21 cellular contexts compared by ENCODE assay signal in genomic region chr3:185718736-185719456, GRCh38.
DNase-seq lines count a peak whose midpoint lies in the region; ATAC-seq, FAIRE-seq and TF ChIP-seq lines count a peak whose summit lies in the region.
"Had no signal": no experiment of that assay in that cellular context is flagged by ENCODE, and none has a peak within 500 bp of the region (broad histone marks: within the 10 kb centered on the region; RNA-seq: fewer than 3 reads in every experiment).

No MANE protein-coding gene starts in this region.

- peak overlapping the region; percentile 87 for H3K27ac Mint-ChIP-seq in WTC11
- peak overlapping the region; percentile 60 for H3K27ac Mint-ChIP-seq in glutamatergic neuron (ENCODE audit: unreplicated experiment)
- H3K27ac Mint-ChIP-seq: CD4-positive, CD25-positive, alpha-beta regulatory T cell had no signal

- H3K4me2 ChIP-seq in neuronal stem cell (ENCODE audit: insufficient read depth, low read length, poor library complexity, severe bottlenecking) = no peak overlapping the region

- DNase-seq in AG04450 (ENCODE audit: low read depth, low spot score) (no peak), WTC11 (ENCODE audit: low spot score) (no peak), glutamatergic neuron (no peak), neuronal stem cell (ENCODE audit: low spot score) (no peak), GM12891 (ENCODE audit: insufficient read length, low spot score) (no peak), NCI-H82 treated with DMSO at 0.1 percent for 48 hours (lab: John Stamatoyannopoulos, UW; ENCODE audit: unreplicated experiment) (no peak), NCI-H82 (lab: John Stamatoyannopoulos, UW) (no peak)
- DNase-seq: 8988T; CD4-positive, CD25-positive, alpha-beta regulatory T cell; DND-41; GDM1; GM23248; KG1; NCI-H1105; NCI-H1694 treated with DMSO at 0.1 percent for 48 hours; NCI-H446 treated with DMSO at 0.1 percent for 48 hours; NCI-H774; Peyer's patch; SHP77 treated with DMSO at 0.1 percent for 48 hours had no signal

- H3K4me3 Mint-ChIP-seq in WTC11 = no peak overlapping the region
- H3K4me3 Mint-ChIP-seq in glutamatergic neuron (ENCODE audit: unreplicated experiment) = no peak overlapping the region
- H3K4me3 Mint-ChIP-seq: CD4-positive, CD25-positive, alpha-beta regulatory T cell had no signal

- ATAC-seq in WTC11 (no peak), GM21447 (IDR thresholded peaks at IDR 0.05; ENCODE audit: unreplicated experiment) (no peak)

- POLR2A ChIA-PET in AG04450 (lab: Yijun Ruan, JAX) = interaction anchor here (1.3 kb wide), 1 partner anchor 80 kb away, joined by 3 read pairs; no protein-coding TSS in a partner anchor
- POLR2A ChIA-PET in WTC11 (lab: Charles Lee) = no interaction called here

- H3K4me1 ChIP-seq in neuronal stem cell (ENCODE audit: control insufficient read depth in 2 of 2, insufficient read depth in 1 of 2, low read depth in 1 of 2, low read length in 2 of 2) = peaks cover 21 to 26% of the 10 kb centered on the region in 2 donors

- H3K4me3 ChIP-seq in AG04450 (ENCODE audit: low read depth, low read length) (no peak overlapping the region), neuronal stem cell (ENCODE audit: low read length in 2 of 2) (no peak overlapping the region)
- H3K4me3 ChIP-seq: GM23248, Peyer's patch had no signal

- peaks cover 3 to 7% of the 10 kb centered on the region in 2 donors for H3K36me3 ChIP-seq in neuronal stem cell (replicated peaks in 1 of 2; ENCODE audit: control insufficient read depth in 2 of 2, insufficient read depth in 2 of 2, low read length in 2 of 2)
- H3K36me3 ChIP-seq: Peyer's patch had no signal

- H3K4ac ChIP-seq in neuronal stem cell (ENCODE audit: low read length) = no peak overlapping the region

- H3K9me3 ChIP-seq in AG04450 (ENCODE audit: control insufficient read depth, insufficient read depth, low read length) (0 out of 2 replicates have a peak, but pooled peaks cover 3% of the 10 kb centered on the region), neuronal stem cell (replicated peaks in 1 of 2; ENCODE audit: control insufficient read depth in 2 of 2, insufficient read depth in 1 of 2, low read depth in 1 of 2, low read length in 2 of 2) (no peaks in the 10 kb centered on the region)
- H3K9me3 ChIP-seq: Peyer's patch had no signal

- TF ChIP-seq POLR2A in GM12891 (IDR thresholded peaks at IDR 0.05; ENCODE audit: low read depth, low read length) = no peak

- CTCF ChIA-PET in AG04450 (lab: Charles Lee) = interaction anchor here (0.6 to 1.6 kb wide), 3 partner anchors 8 to 41 kb away, joined by 3 to 5 read pairs (median 3); no protein-coding TSS in a partner anchor
- CTCF ChIA-PET in WTC11 (lab: Charles Lee) = interaction anchor here (1.4 to 2.9 kb wide), 7 partner anchors 10 to 225 kb away, joined by 3 to 13 read pairs (median 6); no protein-coding TSS in a partner anchor

- no peak overlapping the region for H3K9ac ChIP-seq in neuronal stem cell (ENCODE audit: low read depth, low read length, poor library complexity)

- H3K27me3 ChIP-seq in AG04450 (ENCODE audit: control insufficient read depth, insufficient read depth, low read length) = no peaks in the 10 kb centered on the region
- H3K27me3 ChIP-seq in neuronal stem cell (ENCODE audit: control insufficient read depth in 3 of 3, insufficient read depth in 3 of 3, low read depth in 1 of 3, low read length in 3 of 3) = no peaks in the 10 kb centered on the region
- H3K27me3 ChIP-seq: Peyer's patch had no signal

- H3K18ac ChIP-seq in neuronal stem cell (ENCODE audit: low read length) = no peak overlapping the region

- H3K4me1 Mint-ChIP-seq in WTC11 = peaks cover 83% of the 10 kb centered on the region
- H3K4me1 Mint-ChIP-seq in glutamatergic neuron (ENCODE audit: low read depth, unreplicated experiment) = peaks cover 58% of the 10 kb centered on the region
- H3K4me1 Mint-ChIP-seq: CD4-positive, CD25-positive, alpha-beta regulatory T cell had no signal

- H3K27me3 Mint-ChIP-seq in WTC11 (ENCODE audit: low read depth) (no peaks in the 10 kb centered on the region), glutamatergic neuron (ENCODE audit: unreplicated experiment) (no peaks in the 10 kb centered on the region)
- H3K27me3 Mint-ChIP-seq: CD4-positive, CD25-positive, alpha-beta regulatory T cell had no signal

- H4K91ac ChIP-seq in neuronal stem cell (ENCODE audit: low read depth, low read length, poor library complexity) = peak overlapping the region; percentile 49

- H3K27ac ChIP-seq in AG04450 (ENCODE audit: low read depth, low read length) (peak overlapping the region; percentile 3), neuronal stem cell (replicated peaks; ENCODE audit: low read length) (peak overlapping the region; percentile 8)
- H3K27ac ChIP-seq: Peyer's patch had no signal

- H2AFZ ChIP-seq in neuronal stem cell (ENCODE audit: low read length) = no peak overlapping the region
- H2AFZ ChIP-seq: GM23248 had no signal

- FAIRE-seq in GM12891 (lab: Jason Lieb, UNC) = no peak
- FAIRE-seq: GM19239 had no signal

- no peak overlapping the region for H2BK15ac ChIP-seq in neuronal stem cell (ENCODE audit: low read length)

- no CpG with 5 or more reads among the region's 5 CpGs for WGBS in neuronal stem cell (ENCODE audit: extremely low coverage in 2 of 2, insufficient read length in 2 of 2, insufficient replicate concordance in 1 of 2), 2 donors

- no peak overlapping the region for H2BK120ac ChIP-seq in neuronal stem cell (ENCODE audit: low read depth, low read length)

- no peak overlapping the region for H4K8ac ChIP-seq in neuronal stem cell (ENCODE audit: low read depth, low read length)

- TF ChIP-seq CTCF in AG04450 (IDR thresholded peaks at IDR 0.05; ENCODE audit: low read depth, low read length) (no peak), WTC11 (IDR thresholded peaks at IDR 0.05) (no peak), glutamatergic neuron (IDR thresholded peaks at IDR 0.05; ENCODE audit: partially characterized antibody, unreplicated experiment) (no peak)

- H2BK5ac ChIP-seq in neuronal stem cell (ENCODE audit: low read length) = no peak overlapping the region

- no peak overlapping the region for H2BK12ac ChIP-seq in neuronal stem cell (ENCODE audit: low read length)

- H3K36me3 Mint-ChIP-seq in WTC11 (no peaks in the 10 kb centered on the region), glutamatergic neuron (ENCODE audit: unreplicated experiment) (peaks cover 5% of the 10 kb centered on the region)
- H3K36me3 Mint-ChIP-seq: CD4-positive, CD25-positive, alpha-beta regulatory T cell had no signal

- peaks cover 21% of the 10 kb centered on the region for H3K79me1 ChIP-seq in neuronal stem cell (ENCODE audit: low read depth, low read length)

- H3K14ac ChIP-seq in neuronal stem cell (ENCODE audit: low read length) = no peak overlapping the region

- no peak overlapping the region for H3K23ac ChIP-seq in neuronal stem cell (ENCODE audit: low read depth, low read length, poor library complexity)

- H3K9me3 Mint-ChIP-seq in WTC11 (peaks cover 5% of the 10 kb centered on the region; the same call in 1 of the 2 replicates), glutamatergic neuron (ENCODE audit: unreplicated experiment) (peaks cover 9% of the 10 kb centered on the region)

- no peak overlapping the region for H2AK5ac ChIP-seq in neuronal stem cell (ENCODE audit: low read depth, low read length)

TF ChIP-seq in WTC11, 78 proteins besides CTCF, POLR2A, EP300 and RAD21 (continues in another document):
- TF ChIP-seq CREM (CRISPR knock-in tag; IDR thresholded peaks at IDR 0.05) (no peak), E2F4 (CRISPR knock-in tag; IDR thresholded peaks at IDR 0.05; ENCODE audit: borderline replicate concordance, low read depth) (no peak)

TF ChIP-seq in GM12891, 5 proteins besides CTCF, POLR2A, EP300 and RAD21:
- no peak for TF ChIP-seq SPI1 (IDR thresholded peaks at IDR 0.05; ENCODE audit: low read depth, low read length)
- TF ChIP-seq TAF1 (IDR thresholded peaks at IDR 0.05; ENCODE audit: low read depth, low read length) = no peak
- no peak for TF ChIP-seq POLR2AphosphoS5 (IDR thresholded peaks at IDR 0.05; ENCODE audit: low read depth, low read length)
- TF ChIP-seq POU2F2 (IDR thresholded peaks at IDR 0.05; ENCODE audit: low read depth, low read length) = no peak
- no peak for TF ChIP-seq PAX5 (IDR thresholded peaks at IDR 0.05; ENCODE audit: insufficient read depth, low read length, severe bottlenecking)
